32 cellular contexts compared by ENCODE assay signal in the genomic region with DNA sequence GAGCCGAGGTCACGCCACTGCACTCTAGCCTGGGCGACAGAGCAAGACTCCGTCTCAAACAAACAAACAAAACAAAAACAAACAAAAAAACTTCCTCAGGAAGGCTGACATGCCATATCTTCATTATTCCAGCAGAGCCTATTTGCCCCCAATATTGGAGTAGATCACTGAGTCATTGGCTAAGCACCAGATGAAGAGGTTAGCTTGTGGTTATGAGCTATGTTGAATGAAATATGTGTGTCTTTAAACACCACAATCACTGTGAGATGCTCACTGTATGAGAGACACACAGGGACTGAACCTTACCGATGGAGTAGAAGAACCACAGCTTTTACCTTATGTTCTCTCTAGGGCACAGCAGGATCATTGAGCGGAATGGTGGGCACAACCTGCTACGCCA.
DNase-seq lines count a peak whose midpoint lies in the region; ATAC-seq and TF ChIP-seq lines count a peak whose summit lies in the region.
"Had no signal": no experiment of that assay in that cellular context is flagged by ENCODE, and none has a peak within 500 bp of the region (broad histone marks: within the 10 kb centered on the region; RNA-seq: fewer than 3 reads in every experiment).

No MANE protein-coding gene starts in this region.

- H3F3A ChIP-seq in PC-3 (ENCODE audit: low read length, unreplicated experiment), result no peaks in the 10 kb centered on the region

- TF ChIP-seq CTCF in PC-3 (conservative IDR thresholded peaks at IDR 0.05; ENCODE audit: low read depth, low read length), result no peak
- no peak for TF ChIP-seq CTCF in choroid plexus epithelial cell (conservative IDR thresholded peaks at IDR 0.05; ENCODE audit: low read depth, low read length)
- TF ChIP-seq CTCF in GM10266 (IDR thresholded peaks at IDR 0.05; ENCODE audit: control insufficient read depth, insufficient read depth, low read depth, missing control alignments), result no peak

- H3K4me3 ChIP-seq in PC-3 (ENCODE audit: low read length), result no peak overlapping the region
- no peak overlapping the region for H3K4me3 ChIP-seq in choroid plexus epithelial cell (ENCODE audit: low read depth, low read length)
- H3K4me3 ChIP-seq: lung, mucosa of descending colon, psoas muscle, sigmoid colon, thyroid gland, uterus had no signal

- BruUV-seq in PC-3 (replicated peaks; lab: Mats Ljungman, UMichigan), result no TSS peak

- no peaks in the 10 kb centered on the region for H3K27me3 ChIP-seq in PC-3 (ENCODE audit: low read length)
- H3K27me3 ChIP-seq: sigmoid colon, thyroid gland, uterus had no signal

- no peaks in the 10 kb centered on the region for H3K9me3 ChIP-seq in PC-3 (ENCODE audit: low read length)
- H3K9me3 ChIP-seq: Caco-2, mucosa of descending colon, psoas muscle, sigmoid colon, thyroid gland, uterus had no signal

- H3K9ac ChIP-seq in PC-3 (ENCODE audit: low read length), result no peak overlapping the region
- H3K9ac ChIP-seq: KMS-11 had no signal

- H3K4me1 Mint-ChIP-seq in activated naive CD4-positive, alpha-beta T cell treated with anti-CD3 and anti-CD28 coated beads, Interleukin-2, amount 10 ng/mL, durations not matched to agents 7 days and 5 days, result peaks cover 2% of the 10 kb centered on the region
- H3K4me1 Mint-ChIP-seq: activated naive CD8-positive, alpha-beta T cell treated with anti-CD3 and anti-CD28 coated beads, Interleukin-2, amount 50 U/mL, for 24 hours; central memory CD8-positive, alpha-beta T cell; endodermal cell; WTC11 had no signal

- H3K9me2 ChIP-seq in PC-3 (replicated peaks; ENCODE audit: low read length), result no peaks in the 10 kb centered on the region

- H3K27ac Mint-ChIP-seq in activated naive CD4-positive, alpha-beta T cell treated with anti-CD3 and anti-CD28 coated beads, Interleukin-2, amount 10 ng/mL, durations not matched to agents 7 days and 5 days, result no peak overlapping the region
- H3K27ac Mint-ChIP-seq: activated CD4-positive, alpha-beta T cell treated with anti-CD3 and anti-CD28 coated beads, Interleukin-2, amount 10 ng/mL, durations not matched to agents 7 days and 5 days; activated naive CD8-positive, alpha-beta T cell treated with anti-CD3 and anti-CD28 coated beads, Interleukin-2, amount 50 U/mL, for 24 hours; dendritic cell treated with granulocyte-macrophage colony-stimulating factor and Interleukin-4, amounts not matched to agents 40 ng/mL and 50 ng/mL, for 4 days; endodermal cell; natural killer cell treated with Interleukin-12 subunit alpha and Interleukin-12 subunit beta and Interleukin-15 and Interleukin-18, amount 100 ng/mL, for 72 hours; WTC11 had no signal

- no peaks in the 10 kb centered on the region for H3K36me3 ChIP-seq in PC-3 (ENCODE audit: low read depth, low read length)
- H3K36me3 ChIP-seq: sigmoid colon, thyroid gland, uterus had no signal

- no peak overlapping the region for H3K4me2 ChIP-seq in PC-3 (ENCODE audit: low read length)
- H3K4me2 ChIP-seq: KMS-11 had no signal

- peaks cover 35% of the 10 kb centered on the region for H3K4me1 ChIP-seq in PC-3 (ENCODE audit: insufficient read depth, low read length)
- H3K4me1 ChIP-seq: Caco-2, sigmoid colon, thyroid gland, uterus had no signal

- H2AFZ ChIP-seq in PC-3 (ENCODE audit: low read length), result no peak overlapping the region

- no peak overlapping the region for H3K4me3 Mint-ChIP-seq in activated naive CD4-positive, alpha-beta T cell treated with anti-CD3 and anti-CD28 coated beads, Interleukin-2, amount 10 ng/mL, durations not matched to agents 7 days and 5 days
- H3K4me3 Mint-ChIP-seq: activated CD4-positive, alpha-beta T cell treated with anti-CD3 and anti-CD28 coated beads, Interleukin-2, amount 10 ng/mL, durations not matched to agents 7 days and 5 days; activated naive CD8-positive, alpha-beta T cell treated with anti-CD3 and anti-CD28 coated beads, Interleukin-2, amount 50 U/mL, for 24 hours; central memory CD8-positive, alpha-beta T cell; dendritic cell treated with granulocyte-macrophage colony-stimulating factor and Interleukin-4, amounts not matched to agents 40 ng/mL and 50 ng/mL, for 4 days; endodermal cell; natural killer cell treated with Interleukin-12 subunit alpha and Interleukin-12 subunit beta and Interleukin-15 and Interleukin-18, amount 100 ng/mL, for 72 hours; WTC11 had no signal

- no peak for ATAC-seq in PC-3
- no peak for ATAC-seq in GM18519 (IDR thresholded peaks at IDR 0.05; ENCODE audit: low FRiP score, unreplicated experiment)
- ATAC-seq: activated naive CD8-positive, alpha-beta T cell treated with anti-CD3 and anti-CD28 coated beads, Interleukin-2, amount 50 U/mL, for 24 hours; left cardiac atrium; mucosa of descending colon; natural killer cell treated with Interleukin-12 subunit alpha and Interleukin-12 subunit beta and Interleukin-15 and Interleukin-18, amount 100 ng/mL, for 72 hours; psoas muscle; WTC11 had no signal

- no peaks in the 10 kb centered on the region for H4K20me1 ChIP-seq in PC-3 (ENCODE audit: low read length)

- intact Hi-C loops in PC-3 (cut with micrococcal nuclease), result no loop called here

- no peaks in the 10 kb centered on the region for H3K27me3 Mint-ChIP-seq in activated naive CD4-positive, alpha-beta T cell treated with anti-CD3 and anti-CD28 coated beads, Interleukin-2, amount 10 ng/mL, durations not matched to agents 7 days and 5 days
- H3K27me3 Mint-ChIP-seq: dendritic cell treated with granulocyte-macrophage colony-stimulating factor and Interleukin-4, amounts not matched to agents 40 ng/mL and 50 ng/mL, for 4 days had no signal

- DNase-seq in EL (peak; percentile 75), PC-3 (peak; percentile 43), choroid plexus epithelial cell (ENCODE audit: low read depth) (peak; percentile 67), myocyte (ENCODE audit: low read depth) (peak; percentile 13), GM10266 (ENCODE audit: extremely low spot score) (no peak)
- DNase-seq in activated naive CD4-positive, alpha-beta T cell treated with anti-CD3 and anti-CD28 coated beads, Interleukin-2, amount 10 ng/mL, durations not matched to agents 7 days and 5 days, result no peak
- DNase-seq: activated CD4-positive, alpha-beta T cell treated with anti-CD3 and anti-CD28 coated beads, Interleukin-2, amount 10 ng/mL, durations not matched to agents 7 days and 5 days; activated gamma-delta T cell treated with Interleukin-2 at 50 U/mL for 16 hours; activated naive CD8-positive, alpha-beta T cell treated with anti-CD3 and anti-CD28 coated beads, Interleukin-2, amount 50 U/mL, for 24 hours; Caco-2; DMS53; endodermal cell; GDM1; left cardiac atrium; mucosa of descending colon; NCI-H1417 treated with DMSO at 0.1 percent for 48 hours; NCI-H2081; NCI-H69; psoas muscle; sigmoid colon; stimulated activated CD4-positive, alpha-beta T cell treated with anti-CD3 and anti-CD28 coated beads, Interleukin-4, amount 100 ng/mL, for 1 hour; thyroid gland; uterus had no signal

- H3K27ac ChIP-seq in PC-3 (ENCODE audit: low read length), result no peak overlapping the region
- H3K27ac ChIP-seq: C4-2B, HL-60, KMS-11, psoas muscle, sigmoid colon, thyroid gland, uterus had no signal

- CTCF ChIA-PET in PC-3 (lab: Charles Lee), result no interaction called here
- CTCF ChIA-PET in activated naive CD4-positive, alpha-beta T cell treated with anti-CD3 and anti-CD28 coated beads, Interleukin-2, amount 10 ng/mL, durations not matched to agents 7 days and 5 days (lab: Charles Lee), result no interaction called here

- no peaks in the 10 kb centered on the region for H3K36me3 Mint-ChIP-seq in activated naive CD4-positive, alpha-beta T cell treated with anti-CD3 and anti-CD28 coated beads, Interleukin-2, amount 10 ng/mL, durations not matched to agents 7 days and 5 days
- H3K36me3 Mint-ChIP-seq: natural killer cell treated with Interleukin-12 subunit alpha and Interleukin-12 subunit beta and Interleukin-15 and Interleukin-18, amount 100 ng/mL, for 72 hours; WTC11 had no signal

- POLR2A ChIA-PET in PC-3 (lab: Charles Lee; ENCODE audit: unreplicated experiment), result no interaction called here

- no peaks in the 10 kb centered on the region for H3K9me3 Mint-ChIP-seq in activated naive CD4-positive, alpha-beta T cell treated with anti-CD3 and anti-CD28 coated beads, Interleukin-2, amount 10 ng/mL, durations not matched to agents 7 days and 5 days
- H3K9me3 Mint-ChIP-seq: activated CD4-positive, alpha-beta T cell treated with anti-CD3 and anti-CD28 coated beads, Interleukin-2, amount 10 ng/mL, durations not matched to agents 7 days and 5 days; activated naive CD8-positive, alpha-beta T cell treated with anti-CD3 and anti-CD28 coated beads, Interleukin-2, amount 50 U/mL, for 24 hours; central memory CD8-positive, alpha-beta T cell; dendritic cell treated with granulocyte-macrophage colony-stimulating factor and Interleukin-4, amounts not matched to agents 40 ng/mL and 50 ng/mL, for 4 days; natural killer cell treated with Interleukin-12 subunit alpha and Interleukin-12 subunit beta and Interleukin-15 and Interleukin-18, amount 100 ng/mL, for 72 hours; WTC11 had no signal

- no peaks in the 10 kb centered on the region for H3K79me2 ChIP-seq in PC-3 (ENCODE audit: low read length)

Comparison
In these comparisons a context has a peak if more than half of its experiments do, and no peak if none do; other contexts are left out.
1. DNase-seq: peak in EL (single experiment), PC-3 (single experiment), choroid plexus epithelial cell (single experiment) and myocyte (single experiment); none in activated naive CD4-positive, alpha-beta T cell treated with anti-CD3 and anti-CD28 coated beads, Interleukin-2, amount 10 ng/mL, durations not matched to agents 7 days and 5 days (single experiment) and GM10266 (single experiment).